In genomic region chr2:198913394-198914152, GRCh38 we compare ENCODE assay signal across 12 cellular contexts.
A peak's percentile ranks its signal among the peaks of the same experiment; 100 is the strongest.
DNase-seq lines count a peak whose midpoint lies in the region; ATAC-seq, FAIRE-seq and TF ChIP-seq lines count a peak whose summit lies in the region.
"Had no signal": no experiment of that assay in that cellular context is flagged by ENCODE, and none has a peak within 500 bp of the region (broad histone marks: within the 10 kb centered on the region; RNA-seq: fewer than 3 reads in every experiment).

No MANE protein-coding gene starts in this region.

- H3K27me3 ChIP-seq in bronchial epithelial cell (ENCODE audit: control insufficient read depth, insufficient read depth, low read length) = no peaks in the 10 kb centered on the region
- no peaks in the 10 kb centered on the region for H3K27me3 ChIP-seq in endodermal cell (ENCODE audit: control insufficient read depth, insufficient read depth, low read length, poor library complexity, severe bottlenecking)
- H3K27me3 ChIP-seq: ascending aorta, foreskin keratinocyte had no signal

- H3K4me1 ChIP-seq in endodermal cell (ENCODE audit: control insufficient read depth, insufficient read depth, low read length) = no peaks in the 10 kb centered on the region

- no peak overlapping the region for H3K9ac ChIP-seq in endodermal cell (ENCODE audit: extremely low read depth, low read length, poor library complexity, severe bottlenecking)

- H3K9me3 Mint-ChIP-seq in activated T-cell treated with anti-CD3 and anti-CD28 coated beads, Interleukin-2, amount 50 U/mL, for 24 hours = no peaks in the 10 kb centered on the region
- peaks cover 8% of the 10 kb centered on the region for H3K9me3 Mint-ChIP-seq in endodermal cell

- H3K4me1 Mint-ChIP-seq in activated T-cell treated with anti-CD3 and anti-CD28 coated beads, Interleukin-2, amount 50 U/mL, for 24 hours (ENCODE audit: low read depth) = no peaks in the 10 kb centered on the region
- H3K4me1 Mint-ChIP-seq in endodermal cell = no peaks in the 10 kb centered on the region
- H3K4me1 Mint-ChIP-seq: neural crest cell had no signal

- ATAC-seq in GM18511 (IDR thresholded peaks at IDR 0.05; ENCODE audit: unreplicated experiment) (peak; percentile 99), GM21576 (IDR thresholded peaks at IDR 0.05; ENCODE audit: unreplicated experiment) (peak; percentile 99), HG03432 (IDR thresholded peaks at IDR 0.05; ENCODE audit: unreplicated experiment) (peak; percentile 99)
- ATAC-seq: foreskin keratinocyte had no signal

- no peaks in the 10 kb centered on the region for H3K36me3 Mint-ChIP-seq in activated T-cell treated with anti-CD3 and anti-CD28 coated beads, Interleukin-2, amount 50 U/mL, for 24 hours (ENCODE audit: low read depth)
- H3K36me3 Mint-ChIP-seq in endodermal cell (ENCODE audit: low read depth) = no peaks in the 10 kb centered on the region

- no peak for FAIRE-seq in bronchial epithelial cell (lab: Jason Lieb, UNC)

- H3K4me3 ChIP-seq in bronchial epithelial cell (ENCODE audit: low read depth, low read length) (no peak overlapping the region), endodermal cell (ENCODE audit: low read length) (no peak overlapping the region)
- H3K4me3 ChIP-seq: ascending aorta had no signal

- no peak overlapping the region for H3K27ac ChIP-seq in endodermal cell (ENCODE audit: low read depth, low read length)
- H3K27ac ChIP-seq: ascending aorta, foreskin keratinocyte had no signal

- no peak overlapping the region for H3K4me3 Mint-ChIP-seq in activated T-cell treated with anti-CD3 and anti-CD28 coated beads, Interleukin-2, amount 50 U/mL, for 24 hours
- no peak overlapping the region for H3K4me3 Mint-ChIP-seq in endodermal cell
- H3K4me3 Mint-ChIP-seq: neural crest cell had no signal

- peaks cover 6% of the 10 kb centered on the region for H3K9me3 ChIP-seq in endodermal cell (ENCODE audit: control insufficient read depth, low read length)
- H3K9me3 ChIP-seq: ascending aorta had no signal

- H3K27me3 Mint-ChIP-seq in activated T-cell treated with anti-CD3 and anti-CD28 coated beads, Interleukin-2, amount 50 U/mL, for 24 hours = no peaks in the 10 kb centered on the region
- no peaks in the 10 kb centered on the region for H3K27me3 Mint-ChIP-seq in endodermal cell (ENCODE audit: insufficient read depth)

- no peak for TF ChIP-seq CTCF in bronchial epithelial cell (IDR thresholded peaks at IDR 0.05; ENCODE audit: insufficient read depth, low read length, severe bottlenecking)
- no peak for TF ChIP-seq CTCF in endodermal cell (conservative IDR thresholded peaks at IDR 0.05)

- no peak overlapping the region for H3K27ac Mint-ChIP-seq in activated T-cell treated with anti-CD3 and anti-CD28 coated beads, Interleukin-2, amount 50 U/mL, for 24 hours
- no peak overlapping the region for H3K27ac Mint-ChIP-seq in endodermal cell

- H3K36me3 ChIP-seq in bronchial epithelial cell (ENCODE audit: control insufficient read depth, insufficient read depth, low read length) (no peaks in the 10 kb centered on the region), endodermal cell (ENCODE audit: control insufficient read depth, insufficient read depth, low read length) (no peaks in the 10 kb centered on the region)
- H3K36me3 ChIP-seq: ascending aorta had no signal

- DNase-seq in bronchial epithelial cell (ENCODE audit: low read depth) (peak; percentile 23), endodermal cell (no peak), amygdala (lab: John Stamatoyannopoulos, UW) (no peak), HUDEP-2 (lab: John Stamatoyannopoulos, UW; ENCODE audit: unreplicated experiment in 76 of 76) (no peak)
- no peak for DNase-seq in activated T-cell treated with anti-CD3 and anti-CD28 coated beads, Interleukin-2, amount 50 U/mL, for 24 hours
- DNase-seq: NCI-H1417 treated with DMSO at 0.1 percent for 48 hours had no signal
